Comparison of ENCODE assay signal across 25 cellular contexts in genomic region chr2:218720048-218721041, GRCh38. TPM values are rescaled to one million over a fixed set of nuclear protein-coding genes. Genes with fewer than 3 reads are reported as not detected.
DNase-seq lines count a peak whose midpoint lies in the region; ATAC-seq, FAIRE-seq and TF ChIP-seq lines count a peak whose summit lies in the region.
"Had no signal": no experiment of that assay in that cellular context is flagged by ENCODE, and none has a peak within 500 bp of the region (broad histone marks: within the 10 kb centered on the region; RNA-seq: fewer than 3 reads in every experiment).

No MANE protein-coding gene starts in this region.

- no peak overlapping the region for H3K56ac ChIP-seq in H1 (replicated peaks; ENCODE audit: insufficient read length, low read depth, low read length)

- no peaks in the 10 kb centered on the region for H3K23me2 ChIP-seq in H1 (ENCODE audit: low read depth, low read length)

- TF ChIP-seq POLR2A in H1 (IDR thresholded peaks at IDR 0.05; ENCODE audit: control extremely low read depth in 1 of 2, low read depth in 2 of 2, low read length in 2 of 2) (no peak), gastroesophageal sphincter (IDR thresholded peaks at IDR 0.05) (no peak)

- H3K79me2 ChIP-seq in H1 (ENCODE audit: control insufficient read depth in 1 of 2, insufficient read depth in 2 of 2, low read length in 2 of 2) = peaks cover 11 to 85% of the 10 kb centered on the region in 2 experiments

- H3K27me3 ChIP-seq in NT2/D1 (ENCODE audit: insufficient read depth, insufficient read length) (no peaks in the 10 kb centered on the region), H1 (replicated peaks in 1 of 4; ENCODE audit: control insufficient read depth in 3 of 4, extremely low read depth in 1 of 4, insufficient read depth in 3 of 4, low read length in 3 of 4) (no peaks in the 10 kb centered on the region), gastroesophageal sphincter (no peaks in the 10 kb centered on the region)
- H3K27me3 ChIP-seq: BLaER1 had no signal

- H3K18ac ChIP-seq in H1 (ENCODE audit: extremely low read depth, low read length) = no peak overlapping the region; the same call in none of the 2 replicates

- H2AFZ ChIP-seq in H1 (ENCODE audit: low read length) = no peak overlapping the region

- peak overlapping the region; percentile 52 for H4K91ac ChIP-seq in H1 (replicated peaks; ENCODE audit: insufficient read length, low read length)

- H2AK5ac ChIP-seq in H1 (ENCODE audit: low read depth, low read length) = 0 out of 2 replicates have a peak overlapping the region, but pooled peaks have one; percentile 47

- H3K9ac ChIP-seq in NT2/D1 (ENCODE audit: insufficient read length, low read depth) = no peak overlapping the region
- no peak overlapping the region; a peak in 1 of 7 replicates for H3K9ac ChIP-seq in H1 (replicated peaks in 1 of 4; ENCODE audit: extremely low read depth in 1 of 4, low read depth in 3 of 4, low read length in 3 of 4)
- H3K9ac ChIP-seq: BLaER1 had no signal

- H4K20me1 ChIP-seq in H1 (replicated peaks in 1 of 2; ENCODE audit: control insufficient read depth in 1 of 2, insufficient read depth in 2 of 2, low read length in 2 of 2) = peaks cover 3 to 6% of the 10 kb centered on the region in 2 experiments

- H2BK20ac ChIP-seq in H1 (ENCODE audit: low read length) = no peak overlapping the region

- 0 out of 2 replicates have a peak overlapping the region, but pooled peaks have one; percentile 3 for H2BK5ac ChIP-seq in H1 (ENCODE audit: low read depth, low read length)

- H4K8ac ChIP-seq in H1 (ENCODE audit: extremely low read depth, insufficient read depth, low read length) = no peak overlapping the region

- H3K23ac ChIP-seq in H1 (ENCODE audit: insufficient read length) = no peak overlapping the region

- H3K4me1 ChIP-seq in NT2/D1 (ENCODE audit: insufficient read depth, insufficient read length) (no peaks in the 10 kb centered on the region), H1 (replicated peaks in 1 of 4; ENCODE audit: control insufficient read depth in 3 of 4, insufficient read depth in 4 of 4, low read length in 3 of 4) (peaks cover 0 to 15% (median 3%) of the 10 kb centered on the region in 4 experiments; a peak in 3 of 7 replicates), gastroesophageal sphincter (peaks cover 0 to 13% (median 4%) of the 10 kb centered on the region in 3 donors)
- H3K4me1 ChIP-seq: Caco-2 had no signal

- H3K27ac ChIP-seq in H1 (ENCODE audit: low read depth, low read length) = no peak overlapping the region
- no peak overlapping the region for H3K27ac ChIP-seq in gastroesophageal sphincter
- H3K27ac ChIP-seq: BLaER1 had no signal

- peak overlapping the region in 1 of 2 experiments; percentile 15; a peak in 2 of 4 replicates for H3K4me2 ChIP-seq in H1 (ENCODE audit: insufficient read depth in 1 of 2, low read depth in 2 of 2, low read length in 2 of 2)
- H3K4me2 ChIP-seq: BLaER1 had no signal

- H3K9me3 ChIP-seq in NT2/D1 (ENCODE audit: insufficient read depth, low read length) (peaks cover 6% of the 10 kb centered on the region; the same call in 1 of the 2 replicates), H1 (ENCODE audit: insufficient read depth in 2 of 2, low read depth in 1 of 2, low read length in 1 of 2) (no peaks in the 10 kb centered on the region), gastroesophageal sphincter (no peaks in the 10 kb centered on the region)
- H3K9me3 ChIP-seq: Caco-2 had no signal

- CTCF ChIA-PET in H1 (lab: Charles Lee; ENCODE audit: partially characterized antibody) = interaction anchor here (0.6 to 3.4 kb wide), 4 partner anchors 11 to 128 kb away, joined by 3 to 25 read pairs (median 8); no protein-coding TSS in a partner anchor

- H2BK120ac ChIP-seq in H1 (replicated peaks; ENCODE audit: low read depth, low read length) = no peak overlapping the region

- no peak for TF ChIP-seq CTCF in H1 (IDR thresholded peaks at IDR 0.05; ENCODE audit: control extremely low read depth in 1 of 3, insufficient read depth in 1 of 3, low read depth in 1 of 3, low read length in 3 of 3)
- no peak for TF ChIP-seq CTCF in gastroesophageal sphincter (IDR thresholded peaks at IDR 0.05)

- H3K36me3 ChIP-seq in NT2/D1 (ENCODE audit: insufficient read depth, insufficient read length, low read length) (peaks cover 58% of the 10 kb centered on the region), H1 (ENCODE audit: control insufficient read depth in 2 of 4, insufficient read depth in 4 of 4, low read length in 3 of 4) (peaks cover 0 to 9% (median 0%) of the 10 kb centered on the region in 4 experiments; a peak in 1 of 8 replicates), gastroesophageal sphincter (peaks cover 0 to 19% of the 10 kb centered on the region in 2 donors)

- DNase-seq in activated CD8-positive, alpha-beta memory T cell treated with anti-CD3 and anti-CD28 coated beads, Interleukin-2, amount 50 U/mL, for 48 hours = peak; percentile 3
- no peak for DNase-seq in activated CD8-positive, alpha-beta memory T cell treated with anti-CD3 and anti-CD28 coated beads, Interleukin-2, amount 50 U/mL, for 4 hours
- peak; percentile 25 for DNase-seq in NT2/D1 (ENCODE audit: low read depth, low spot score)
- DNase-seq in H1 (ENCODE audit: low read depth in 1 of 2, low spot score in 2 of 2) = no peak
- no peak for DNase-seq in CD1c-positive myeloid dendritic cell (ENCODE audit: extremely low spot score)
- no peak for DNase-seq in ecto neural progenitor cell (ENCODE audit: low spot score)
- DNase-seq: Caco-2; CD4-positive, alpha-beta T cell; EL; GF-D8; Karpas-422; MV-4-11; NCI-H1105; NCI-H1436 treated with DMSO at 0.1 percent for 48 hours; NCI-H2029; NCI-H2171 treated with DMSO at 0.1 percent for 48 hours; NCI-H446; NCI-H524 treated with DMSO at 0.1 percent for 48 hours; Right ventricle myocardium superior; RPMI8226; T-helper 1 cell had no signal

- no peak for ATAC-seq in GM19351 (IDR thresholded peaks at IDR 0.05; ENCODE audit: unreplicated experiment)
- ATAC-seq in gastroesophageal sphincter = no peak

- peak overlapping the region; percentile 40; the same call in 1 of the 2 replicates for H2BK12ac ChIP-seq in H1 (ENCODE audit: low read depth, low read length)

- H3K4ac ChIP-seq in H1 (replicated peaks; ENCODE audit: insufficient read length, low read depth, low read length) = no peak overlapping the region

- 83% methylated on average over 18 of the region's 19 CpGs; no CpG with 5 or more reads in 1 of the 2 experiments for WGBS in H1 (ENCODE audit: extremely low coverage in 1 of 2, insufficient coverage in 1 of 2, insufficient read length in 1 of 2, insufficient replicate concordance in 2 of 2, low coverage in 1 of 2, low lambda C conversion rate in 2 of 2, missing lambda C conversion rate in 1 of 2), 2 experiments
- 89 to 90% methylated on average over 7 to 18 of the region's 19 CpGs for WGBS in gastroesophageal sphincter (ENCODE audit: low coverage in 1 of 2), 2 donors

- H3K4me3 ChIP-seq in NT2/D1 (ENCODE audit: insufficient read length, low read depth) = no peak overlapping the region
- no peak overlapping the region for H3K4me3 ChIP-seq in H1 (ENCODE audit: extremely low read depth in 1 of 4, insufficient read depth in 2 of 4, low read depth in 3 of 4, low read length in 4 of 4)
- no peak overlapping the region for H3K4me3 ChIP-seq in gastroesophageal sphincter
- H3K4me3 ChIP-seq: BLaER1 had no signal

- FAIRE-seq in H1 (lab: Jason Lieb, UNC) = no peak
- FAIRE-seq: GM12891 had no signal

- no peak overlapping the region for H4K5ac ChIP-seq in H1 (ENCODE audit: insufficient read length, low read depth, low read length)

- TF ChIP-seq EP300 in H1 (IDR thresholded peaks at IDR 0.05; ENCODE audit: borderline replicate concordance in 1 of 2, low read depth in 2 of 2, low read length in 2 of 2) = no peak
- TF ChIP-seq EP300 in gastroesophageal sphincter (IDR thresholded peaks at IDR 0.05) = no peak

- peaks cover 2% of the 10 kb centered on the region; the same call in 1 of the 2 replicates for H3K79me1 ChIP-seq in H1 (ENCODE audit: low read depth, low read length)

- H2BK15ac ChIP-seq in H1 (ENCODE audit: low read length) = no peak overlapping the region

- no peak for TF ChIP-seq RAD21 in H1 (IDR thresholded peaks at IDR 0.05 in 1 of 2, conservative IDR thresholded peaks at IDR 0.05 in 1 of 2; ENCODE audit: low read depth in 2 of 2, low read length in 2 of 2)

- POLR2A ChIA-PET in H1 (lab: Charles Lee; ENCODE audit: partially characterized antibody) = interaction anchor here (0.6 to 1.7 kb wide), 4 partner anchors 9 to 362 kb away, joined by 3 to 5 read pairs (median 4); partner anchors contain the start of gene CYP27A1

- H3K14ac ChIP-seq in H1 (ENCODE audit: insufficient read length) = no peak overlapping the region

RNA-seq across cellular contexts. Expression of gene TTLL4, which starts 9.7 kb away (rescaled TPM):
- 105 and 106 TPM in 2 replicates for total RNA-seq in H1 (2021; fragmentation: NEBNext Ultra II Directional; extraction: Animal tissue kit (Norgen Biotek cat#: 25700))
- polyA plus RNA-seq in H1 (2011; rRNA removed) = 63.1 and 71.1 TPM in 2 replicates
- polyA plus RNA-seq in H1 (2011; cell fraction: cytosol; rRNA removed) = 58.5 TPM
- 182 TPM for polyA plus RNA-seq in H1 (2011; cell fraction: nucleus; rRNA removed)
- 57.4 to 72.2 TPM (median 64.9 TPM) in 4 replicates for polyA plus RNA-seq in H1 (2012, experiment 1 of 2)
- 57.4 TPM for polyA plus RNA-seq in H1 (2012, experiment 2 of 2)
- polyA plus RNA-seq in H1 (2013, experiment 1 of 2) = 75.3 TPM
- 71.8 TPM for polyA plus RNA-seq in H1 (2013, experiment 2 of 2)
- 159 and 164 TPM in 2 replicates for polyA minus RNA-seq in H1 (2011; rRNA and poly(A)+ RNA removed)
- 38.5 TPM for polyA minus RNA-seq in H1 (2011; cell fraction: cytosol; rRNA and poly(A)+ RNA removed)
- 142 TPM for polyA minus RNA-seq in H1 (2011; cell fraction: nucleus; rRNA and poly(A)+ RNA removed)
- 10 to 100 TPM in 2 of 4 donors, 1 to 10 TPM in 2; 6.5 to 12.1 (median 8.7) TPM for total RNA-seq in gastroesophageal sphincter

RNA-seq across cellular contexts. Expression of gene STK36, which starts 48.5 kb away (rescaled TPM):
- 34.9 and 41.4 TPM in 2 replicates for total RNA-seq in H1 (2021; fragmentation: NEBNext Ultra II Directional; extraction: Animal tissue kit (Norgen Biotek cat#: 25700))
- polyA plus RNA-seq in H1 (2011; rRNA removed) = 57.6 and 65.8 TPM in 2 replicates
- 45.0 TPM for polyA plus RNA-seq in H1 (2011; cell fraction: cytosol; rRNA removed)
- polyA plus RNA-seq in H1 (2011; cell fraction: nucleus; rRNA removed) = 290 TPM
- polyA plus RNA-seq in H1 (2012, experiment 1 of 2) = 29.9 to 35.8 TPM (median 35.4 TPM) in 4 replicates
- polyA plus RNA-seq in H1 (2012, experiment 2 of 2) = 19.8 TPM
- polyA plus RNA-seq in H1 (2013, experiment 1 of 2) = 23.8 TPM
- 24.3 TPM for polyA plus RNA-seq in H1 (2013, experiment 2 of 2)
- polyA minus RNA-seq in H1 (2011; rRNA and poly(A)+ RNA removed) = 54.6 and 69.5 TPM in 2 replicates
- polyA minus RNA-seq in H1 (2011; cell fraction: cytosol; rRNA and poly(A)+ RNA removed) = 11.6 TPM
- polyA minus RNA-seq in H1 (2011; cell fraction: nucleus; rRNA and poly(A)+ RNA removed) = 61.5 TPM
- total RNA-seq in gastroesophageal sphincter = 10 to 100 TPM; 16.7 to 36.6 (median 22.2) TPM

RNA-seq across cellular contexts. Expression of gene RNF25, which starts 48.5 kb away (rescaled TPM):
- 19.6 and 24.7 TPM in 2 replicates for total RNA-seq in H1 (2021; fragmentation: NEBNext Ultra II Directional; extraction: Animal tissue kit (Norgen Biotek cat#: 25700))
- polyA plus RNA-seq in H1 (2011; rRNA removed) = 29.6 and 31.6 TPM in 2 replicates
- 42.4 TPM for polyA plus RNA-seq in H1 (2011; cell fraction: cytosol; rRNA removed)
- 86.0 TPM for polyA plus RNA-seq in H1 (2011; cell fraction: nucleus; rRNA removed)
- polyA plus RNA-seq in H1 (2012, experiment 1 of 2) = 23.1 to 28.2 TPM (median 24.6 TPM) in 4 replicates
- polyA plus RNA-seq in H1 (2012, experiment 2 of 2) = 20.1 TPM
- polyA plus RNA-seq in H1 (2013, experiment 1 of 2) = 18.8 TPM
- 13.8 TPM for polyA plus RNA-seq in H1 (2013, experiment 2 of 2)
- 67.5 and 74.3 TPM in 2 replicates for polyA minus RNA-seq in H1 (2011; rRNA and poly(A)+ RNA removed)
- 22.8 TPM for polyA minus RNA-seq in H1 (2011; cell fraction: cytosol; rRNA and poly(A)+ RNA removed)
- polyA minus RNA-seq in H1 (2011; cell fraction: nucleus; rRNA and poly(A)+ RNA removed) = 28.2 TPM
- total RNA-seq in gastroesophageal sphincter = 10 to 100 TPM; 16.3 to 24.6 (median 17.7) TPM

Comparison
In these comparisons a context has a peak if more than half of its experiments do, and no peak if none do; other contexts are left out.
1. DNase-seq: peak in activated CD8-positive, alpha-beta memory T cell treated with anti-CD3 and anti-CD28 coated beads, Interleukin-2, amount 50 U/mL, for 48 hours (single experiment) and NT2/D1 (single experiment); none in activated CD8-positive, alpha-beta memory T cell treated with anti-CD3 and anti-CD28 coated beads, Interleukin-2, amount 50 U/mL, for 4 hours (single experiment), H1 (0 of 2), CD1c-positive myeloid dendritic cell (single experiment) and ecto neural progenitor cell (single experiment).